In the genomic region with DNA sequence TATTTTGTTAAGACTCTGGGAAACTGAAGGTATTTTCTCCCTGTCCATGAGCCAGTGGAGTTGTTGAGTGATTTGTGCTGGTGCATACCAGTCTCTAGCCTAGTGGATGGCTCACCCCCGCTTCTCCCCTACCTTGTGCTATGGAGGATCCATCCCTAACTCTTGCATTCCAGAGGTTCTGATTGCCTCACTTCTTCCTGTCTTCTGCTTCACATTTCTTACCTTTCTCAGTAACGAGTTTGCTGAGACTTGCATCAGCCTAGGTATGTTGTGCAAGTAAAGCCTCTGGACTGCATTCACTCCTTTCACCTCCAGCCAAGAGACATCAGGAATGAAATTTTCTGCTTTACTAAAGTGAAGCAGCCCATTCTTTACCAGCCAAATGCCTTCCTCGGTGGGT, we compare ENCODE assay signal across 10 cellular contexts.
DNase-seq lines count a peak whose midpoint lies in the region; ATAC-seq, FAIRE-seq and TF ChIP-seq lines count a peak whose summit lies in the region.
"Had no signal": no experiment of that assay in that cellular context is flagged by ENCODE, and none has a peak within 500 bp of the region (broad histone marks: within the 10 kb centered on the region; RNA-seq: fewer than 3 reads in every experiment).

No MANE protein-coding gene starts in this region.

- H4K91ac ChIP-seq in trophoblast cell (ENCODE audit: low read depth, low read length) = peak overlapping the region; percentile 66

- intact Hi-C loops in GM12878 (cut with micrococcal nuclease; ENCODE audit: unreplicated experiment) (loop anchor here (5.0 to 10.0 kb wide), 3 partner anchors 134 to 457 kb away; no protein-coding TSS in a partner anchor), testis (cut with DNase I; ENCODE audit: low total_unique reads) (no loop called here)

- no peak overlapping the region for H3K4ac ChIP-seq in trophoblast cell (ENCODE audit: low read depth, low read length)

- no peak overlapping the region for H2AK5ac ChIP-seq in trophoblast cell (ENCODE audit: low read length)

- H3K4me2 ChIP-seq in GM12878 (ENCODE audit: control insufficient read depth, insufficient read depth) = peak overlapping the region; percentile 75
- no peak overlapping the region for H3K4me2 ChIP-seq in trophoblast cell (ENCODE audit: low read length)

- in situ Hi-C loops in GM12878 (cut with MboI) = loop anchor here (5.0 kb wide), 1 partner anchor 391 kb away; a partner anchor contains a TSS

- H3K14ac ChIP-seq in trophoblast cell (ENCODE audit: low read length) = peak overlapping the region; percentile 19

- 5% methylated on average over 3 of the region's 3 CpGs for WGBS in GM12878 (ENCODE audit: insufficient coverage, insufficient replicate concordance, low lambda C conversion rate, missing lambda C conversion rate)
- no CpG with 5 or more reads among the region's 3 CpGs for WGBS in trophoblast cell (ENCODE audit: extremely low coverage, insufficient coverage, insufficient read length)
- WGBS in testis, 2 donors = 90 to 91% methylated on average over 3 of the region's 3 CpGs

- no peak for TF ChIP-seq RAD21 in GM12878 (IDR thresholded peaks at IDR 0.05; ENCODE audit: insufficient read depth, low read depth, low read length)

- H3K36me3 ChIP-seq in GM12878 (ENCODE audit: control insufficient read depth in 2 of 2, insufficient read depth in 2 of 2, low read length in 1 of 2) (no peaks in the 10 kb centered on the region), trophoblast cell (ENCODE audit: control insufficient read depth in 1 of 2, insufficient read depth in 2 of 2, low read length in 2 of 2) (no peaks in the 10 kb centered on the region), testis (ENCODE audit: low read depth, missing control alignments) (no peaks in the 10 kb centered on the region)
- H3K36me3 ChIP-seq: right atrium auricular region had no signal

- no peak for DNase-seq in GM12878 (ENCODE audit: low read depth, low spot score)
- DNase-seq in trophoblast cell = peak; percentile 76 to 90
- DNase-seq in NCI-H187 (lab: John Stamatoyannopoulos, UW) = no peak
- no peak for DNase-seq in testis
- DNase-seq: NCI-H2171 treated with DMSO at 0.1 percent for 48 hours had no signal

- H3K79me2 ChIP-seq in GM12878 (ENCODE audit: control insufficient read depth, insufficient read depth, low read length) (peaks cover 4% of the 10 kb centered on the region), trophoblast cell (ENCODE audit: control insufficient read depth, insufficient read depth, low read length, poor library complexity) (peaks cover 9% of the 10 kb centered on the region)

- TF ChIP-seq CTCF in GM12878 (IDR thresholded peaks at IDR 0.05 in 2 of 3, conservative IDR thresholded peaks at IDR 0.05 in 1 of 3; ENCODE audit: control insufficient read depth in 2 of 3, extremely low read depth in 1 of 3, insufficient read depth in 1 of 3, low read depth in 3 of 3, low read length in 3 of 3) (no peak), testis (IDR thresholded peaks at IDR 0.05) (no peak)

- SMC1A ChIA-PET in GM12878 (lab: Charles Lee; ENCODE audit: uncharacterized antibody, unreplicated experiment) = interaction anchor here (0.8 to 13.3 kb wide), 36 partner anchors 10 to 457 kb away, joined by 3 to 251 read pairs (median 12); a partner anchor contains a TSS

- no peak for FAIRE-seq in GM12878 (lab: Jason Lieb, UNC)

- H2BK12ac ChIP-seq in trophoblast cell (ENCODE audit: low read length) = peak overlapping the region; percentile 6

- peaks cover 66% of the 10 kb centered on the region for H3K4me1 ChIP-seq in GM12878 (ENCODE audit: control insufficient read depth, insufficient read depth, low read length)
- peaks cover 31 to 40% of the 10 kb centered on the region in 2 experiments for H3K4me1 ChIP-seq in trophoblast cell (ENCODE audit: control insufficient read depth in 1 of 2, insufficient read depth in 2 of 2, low read length in 2 of 2)
- H3K4me1 ChIP-seq in testis = peaks cover 50% of the 10 kb centered on the region

- TF ChIP-seq EP300 in GM12878 (IDR thresholded peaks at IDR 0.05; ENCODE audit: borderline replicate concordance in 1 of 2, control insufficient read depth in 1 of 2, low read depth in 2 of 2, low read length in 2 of 2) = no peak

- TSS peak; percentile 23 for BruUV-seq in GM12878 (replicated peaks; lab: Mats Ljungman, UMichigan)

- H3K79me1 ChIP-seq in trophoblast cell (ENCODE audit: low read length) = peaks cover 41% of the 10 kb centered on the region

- no peak overlapping the region for H4K12ac ChIP-seq in trophoblast cell (ENCODE audit: low read depth, low read length)

- H2AFZ ChIP-seq in GM12878 (ENCODE audit: control insufficient read depth, low read depth, low read length) (peak overlapping the region; percentile 45), trophoblast cell (ENCODE audit: insufficient read depth, low read length, poor library complexity) (no peak overlapping the region)

- H3K27me3 ChIP-seq in GM12878 (replicated peaks in 1 of 2; ENCODE audit: control insufficient read depth in 2 of 2, insufficient read depth in 2 of 2, low read length in 1 of 2) (no peaks in the 10 kb centered on the region), trophoblast cell (ENCODE audit: insufficient read depth, low read length) (no peaks in the 10 kb centered on the region), testis (no peaks in the 10 kb centered on the region)
- H3K27me3 ChIP-seq: right atrium auricular region had no signal

- peak overlapping the region; percentile 6 for H3K18ac ChIP-seq in trophoblast cell (ENCODE audit: low read length)

- H3K27ac ChIP-seq in GM12878 (ENCODE audit: control insufficient read depth, insufficient read depth) (peak overlapping the region; percentile 100), trophoblast cell (ENCODE audit: low read depth, low read length) (peak overlapping the region; percentile 82), testis (peak overlapping the region in 1 of 2 donors; percentile 16)
- H3K27ac ChIP-seq: right atrium auricular region had no signal

- RAD21 ChIA-PET in GM12878 (lab: Charles Lee; ENCODE audit: unreplicated experiment) = interaction anchor here (0.6 to 12.9 kb wide), 33 partner anchors 8 to 421 kb away, joined by 3 to 208 read pairs (median 8); a partner anchor contains a TSS

- TF ChIP-seq POLR2A in GM12878 (IDR thresholded peaks at IDR 0.05; ENCODE audit: low read depth, low read length) (no peak), testis (IDR thresholded peaks at IDR 0.05) (no peak)

- H3K4me3 ChIP-seq in GM12878 (peak overlapping the region; percentile 14; the same call in 1 of the 2 replicates), trophoblast cell (ENCODE audit: low read depth, low read length) (no peak overlapping the region), testis (no peak overlapping the region)
- H3K4me3 ChIP-seq: right atrium auricular region had no signal

- H3K9ac ChIP-seq in GM12878 (ENCODE audit: control insufficient read depth, insufficient read depth, low read length) = peak overlapping the region; percentile 85
- no peak overlapping the region for H3K9ac ChIP-seq in trophoblast cell (ENCODE audit: low read length)

- no peak overlapping the region for H2BK120ac ChIP-seq in trophoblast cell (ENCODE audit: insufficient read depth, low read length, poor library complexity)

- ATAC-seq in GM18498 (IDR thresholded peaks at IDR 0.05; ENCODE audit: unreplicated experiment) (peak; percentile 4), HG03354 (IDR thresholded peaks at IDR 0.05; ENCODE audit: poor library complexity, severe bottlenecking, unreplicated experiment) (peak; percentile 2), GM12878 (no peak), HG02973 (IDR thresholded peaks at IDR 0.05; ENCODE audit: unreplicated experiment) (no peak), GM18519 (IDR thresholded peaks at IDR 0.05; ENCODE audit: low FRiP score, unreplicated experiment) (no peak)

- no peaks in the 10 kb centered on the region for H4K20me1 ChIP-seq in GM12878 (ENCODE audit: control insufficient read depth, insufficient read depth)

- CTCF ChIA-PET in GM12878 (lab: Yijun Ruan, JAX) = interaction anchor here (0.9 to 10.6 kb wide), 24 partner anchors 7 to 423 kb away, joined by 3 to 143 read pairs (median 5); a partner anchor contains a TSS

- no peak overlapping the region for H4K8ac ChIP-seq in trophoblast cell (ENCODE audit: low read depth, low read length)

- H3K9me3 ChIP-seq in GM12878 (replicated peaks; ENCODE audit: control insufficient read depth, insufficient read depth, low read length) (no peaks in the 10 kb centered on the region; the same call in 2 of the 3 replicates), trophoblast cell (ENCODE audit: insufficient read depth, low read depth, low read length) (no peaks in the 10 kb centered on the region), testis (no peaks in the 10 kb centered on the region)
- H3K9me3 ChIP-seq: right atrium auricular region had no signal

- POLR2A ChIA-PET in GM12878 (lab: Charles Lee) = interaction anchor here (1.0 to 6.9 kb wide), 21 partner anchors 17 to 420 kb away, joined by 3 to 103 read pairs (median 5); a partner anchor contains a TSS

- H3K23ac ChIP-seq in trophoblast cell (ENCODE audit: low read length) = no peak overlapping the region

- no peak overlapping the region for H2BK5ac ChIP-seq in trophoblast cell (ENCODE audit: low read depth, low read length, poor library complexity)

TF ChIP-seq in GM12878, 131 proteins besides CTCF, POLR2A, EP300 and RAD21 (continues in another document):
- TF ChIP-seq SIN3A (IDR thresholded peaks at IDR 0.05; ENCODE audit: low read depth, low read length) (no peak), TCF12 (IDR thresholded peaks at IDR 0.05; ENCODE audit: low read depth, low read length) (no peak), BHLHE40 (IDR thresholded peaks at IDR 0.05; ENCODE audit: borderline replicate concordance in 1 of 2, low read depth in 2 of 2, low read length in 1 of 2) (no peak), ZNF622 (IDR thresholded peaks at IDR 0.05) (no peak), MYB (IDR thresholded peaks at IDR 0.05; ENCODE audit: borderline replicate concordance, low read depth, low read length) (no peak), POU2F2 (IDR thresholded peaks at IDR 0.05; ENCODE audit: borderline replicate concordance, low read depth, low read length) (no peak), PML (IDR thresholded peaks at IDR 0.05; ENCODE audit: low read length) (no peak), SMAD1 (IDR thresholded peaks at IDR 0.05; ENCODE audit: low read depth, partially characterized antibody) (peak; percentile 35), KLF5 (IDR thresholded peaks at IDR 0.05; ENCODE audit: partially characterized antibody) (no peak), TARDBP (IDR thresholded peaks at IDR 0.05; ENCODE audit: borderline replicate concordance) (no peak), CBX5 (IDR thresholded peaks at IDR 0.05; ENCODE audit: low read depth) (no peak), CEBPB (IDR thresholded peaks at IDR 0.05; ENCODE audit: borderline replicate concordance in 1 of 2, low read depth in 2 of 2, low read length in 2 of 2) (peak in 1 of 2 experiments; percentile 43; a peak in 1 of 4 replicates), BCL11A (IDR thresholded peaks at IDR 0.05; ENCODE audit: low read depth, low read length) (no peak), ZNF207 (IDR thresholded peaks at IDR 0.05; ENCODE audit: borderline replicate concordance) (peak; percentile 82; the same call in 1 of the 2 replicates), CHD1 (IDR thresholded peaks at IDR 0.05; ENCODE audit: low read depth, low read length) (0 out of 2 replicates have a peak, but pooled peaks have one; percentile 36)

Comparison
In these comparisons a context has a peak if more than half of its experiments do, and no peak if none do; other contexts are left out.
1. ATAC-seq: peak in GM18498 (single experiment) and HG03354 (single experiment); none in GM12878 (single experiment), HG02973 (single experiment) and GM18519 (single experiment).
2. DNase-seq: peak in trophoblast cell (2 of 2); none in GM12878 (single experiment), NCI-H187 (0 of 2) and testis (single experiment).